In the genomic region with DNA sequence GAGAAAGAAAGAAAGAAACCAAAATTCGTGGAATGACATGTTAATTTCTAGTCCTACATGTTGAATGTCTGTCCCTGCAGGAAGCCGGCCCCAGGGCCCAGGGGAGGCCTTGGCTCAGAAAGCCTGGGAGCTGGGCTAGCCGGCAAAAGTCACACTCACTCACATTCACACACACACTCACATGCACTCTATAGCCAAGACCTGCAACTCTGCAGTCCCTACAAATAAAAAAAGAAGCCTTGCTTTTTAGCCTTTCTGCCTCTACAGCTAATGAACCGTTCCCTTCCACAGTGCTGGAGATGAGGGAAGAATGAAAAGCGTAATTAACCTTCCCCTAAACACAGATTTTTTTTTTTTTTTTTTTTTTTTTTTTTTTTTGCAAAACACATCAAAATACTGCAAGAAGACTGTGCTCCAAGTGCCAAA, we compare ENCODE assay signal across 14 cellular contexts. TPM values are rescaled to one million over a fixed set of nuclear protein-coding genes. Genes with fewer than 3 reads are reported as not detected.
DNase-seq lines count a peak whose midpoint lies in the region; ATAC-seq and TF ChIP-seq lines count a peak whose summit lies in the region.
"Had no signal": no experiment of that assay in that cellular context is flagged by ENCODE, and none has a peak within 500 bp of the region (broad histone marks: within the 10 kb centered on the region; RNA-seq: fewer than 3 reads in every experiment).

No MANE protein-coding gene starts in this region.

- no peaks in the 10 kb centered on the region for H3K36me3 Mint-ChIP-seq in activated naive CD8-positive, alpha-beta T cell
- no peaks in the 10 kb centered on the region for H3K36me3 Mint-ChIP-seq in activated naive CD8-positive, alpha-beta T cell treated with anti-CD3 and anti-CD28 coated beads for 36 hours

- no peak for DNase-seq in activated naive CD8-positive, alpha-beta T cell treated with anti-CD3 and anti-CD28 coated beads for 36 hours
- DNase-seq in esophagus squamous epithelium (lab: John Stamatoyannopoulos, UW) (no peak), upper lobe of left lung (peak in 1 of 2 donors; percentile 50), SW480 (ENCODE audit: low spot score) (no peak), DMS 273 (lab: John Stamatoyannopoulos, UW; ENCODE audit: unreplicated experiment) (no peak)
- DNase-seq: activated CD8-positive, alpha-beta T cell treated with anti-CD3 and anti-CD28 coated beads, Interleukin-2, amount 10 ng/mL, durations not matched to agents 7 days and 5 days; anterior cingulate cortex; NCI-H187 treated with DMSO at 0.1 percent for 48 hours; ovary had no signal

- H3K4me1 ChIP-seq in esophagus squamous epithelium (peaks cover 4 to 67% (median 35%) of the 10 kb centered on the region in 3 donors), mucosa of stomach (ENCODE audit: control insufficient read depth, insufficient read depth, low read length) (peaks cover 28% of the 10 kb centered on the region), upper lobe of left lung (peaks cover 5 to 52% (median 39%) of the 10 kb centered on the region in 4 donors)

- H3K4me1 Mint-ChIP-seq in activated naive CD8-positive, alpha-beta T cell (ENCODE audit: low read depth): peaks cover 44% of the 10 kb centered on the region
- peaks cover 39% of the 10 kb centered on the region for H3K4me1 Mint-ChIP-seq in activated naive CD8-positive, alpha-beta T cell treated with anti-CD3 and anti-CD28 coated beads for 36 hours

- no peak for TF ChIP-seq EP300 in upper lobe of left lung (IDR thresholded peaks at IDR 0.05)

- H3K27ac ChIP-seq in esophagus squamous epithelium (peak overlapping the region in 2 of 4 donors; percentile 93 to 94), upper lobe of left lung (peak overlapping the region; percentile 32 to 95 (median 86))
- H3K27ac ChIP-seq: ovary had no signal

- H3K27ac Mint-ChIP-seq in activated naive CD8-positive, alpha-beta T cell: no peak overlapping the region
- no peak overlapping the region for H3K27ac Mint-ChIP-seq in activated naive CD8-positive, alpha-beta T cell treated with anti-CD3 and anti-CD28 coated beads for 36 hours
- H3K27ac Mint-ChIP-seq: activated CD8-positive, alpha-beta T cell treated with anti-CD3 and anti-CD28 coated beads, Interleukin-2, amount 10 ng/mL, durations not matched to agents 7 days and 5 days had no signal

- no peak for TF ChIP-seq CTCF in esophagus squamous epithelium (IDR thresholded peaks at IDR 0.05)
- no peak for TF ChIP-seq CTCF in upper lobe of left lung (IDR thresholded peaks at IDR 0.05)

- H3K9me3 Mint-ChIP-seq in activated naive CD8-positive, alpha-beta T cell (ENCODE audit: low read depth): no peaks in the 10 kb centered on the region
- H3K9me3 Mint-ChIP-seq in activated naive CD8-positive, alpha-beta T cell treated with anti-CD3 and anti-CD28 coated beads for 36 hours: no peaks in the 10 kb centered on the region

- H3K4me3 Mint-ChIP-seq in activated naive CD8-positive, alpha-beta T cell: peak overlapping the region; percentile 52
- no peak overlapping the region for H3K4me3 Mint-ChIP-seq in activated naive CD8-positive, alpha-beta T cell treated with anti-CD3 and anti-CD28 coated beads for 36 hours
- H3K4me3 Mint-ChIP-seq: activated CD8-positive, alpha-beta T cell treated with anti-CD3 and anti-CD28 coated beads, Interleukin-2, amount 10 ng/mL, durations not matched to agents 7 days and 5 days had no signal

- intact Hi-C loops in esophagus squamous epithelium (cut with DNase I): no loop called here

- H3K27me3 ChIP-seq in esophagus squamous epithelium (peaks cover 0 to 73% (median 6%) of the 10 kb centered on the region in 4 donors), mucosa of stomach (ENCODE audit: control insufficient read depth, insufficient read depth, low read length) (peaks cover 25% of the 10 kb centered on the region), upper lobe of left lung (peaks cover 0 to 21% (median 5%) of the 10 kb centered on the region in 4 donors)
- H3K27me3 ChIP-seq: ovary had no signal

- H3K27me3 Mint-ChIP-seq in activated naive CD8-positive, alpha-beta T cell: peaks cover 57% of the 10 kb centered on the region
- H3K27me3 Mint-ChIP-seq in activated naive CD8-positive, alpha-beta T cell treated with anti-CD3 and anti-CD28 coated beads for 36 hours: peaks cover 81% of the 10 kb centered on the region

- H3K9me3 ChIP-seq in esophagus squamous epithelium: no peaks in the 10 kb centered on the region
- no peaks in the 10 kb centered on the region for H3K9me3 ChIP-seq in mucosa of stomach (ENCODE audit: control insufficient read depth, low read length)
- H3K9me3 ChIP-seq in upper lobe of left lung: no peaks in the 10 kb centered on the region
- H3K9me3 ChIP-seq: ovary had no signal

- no peak for TF ChIP-seq POLR2A in esophagus squamous epithelium (IDR thresholded peaks at IDR 0.05)
- no peak for TF ChIP-seq POLR2A in upper lobe of left lung (IDR thresholded peaks at IDR 0.05)

- 34% methylated on average over 5 of the region's 5 CpGs for WGBS in esophagus squamous epithelium, 2 donors
- 16 to 21% methylated on average over 5 of the region's 5 CpGs for WGBS in upper lobe of left lung, 2 donors

- peak overlapping the region in 3 of 4 donors; percentile 33 to 58 (median 34) for H3K4me3 ChIP-seq in esophagus squamous epithelium
- H3K4me3 ChIP-seq in mucosa of stomach (ENCODE audit: low read length): peak overlapping the region; percentile 34
- peak overlapping the region in 3 of 4 donors; percentile 26 to 59 (median 39) for H3K4me3 ChIP-seq in upper lobe of left lung
- H3K4me3 ChIP-seq: ovary had no signal

- ATAC-seq in upper lobe of left lung (ENCODE audit: low FRiP score in 2 of 2) (no peak), GM19324 (IDR thresholded peaks at IDR 0.05; ENCODE audit: low FRiP score, unreplicated experiment) (no peak)
- ATAC-seq: activated CD8-positive, alpha-beta T cell treated with anti-CD3 and anti-CD28 coated beads, Interleukin-2, amount 10 ng/mL, durations not matched to agents 7 days and 5 days; esophagus mucosa had no signal

- H3K36me3 ChIP-seq in esophagus squamous epithelium (no peaks in the 10 kb centered on the region), mucosa of stomach (ENCODE audit: control insufficient read depth, insufficient read depth, low read length) (no peaks in the 10 kb centered on the region), upper lobe of left lung (no peaks in the 10 kb centered on the region)
- H3K36me3 ChIP-seq: ovary had no signal

- H3K9ac ChIP-seq in mucosa of stomach (ENCODE audit: low read length): peak overlapping the region; percentile 93

RNA-seq across cellular contexts. Expression of a gene that starts 4.4 kb away (rescaled TPM):
- total RNA-seq in activated naive CD8-positive, alpha-beta T cell treated with anti-CD3 and anti-CD28 coated beads for 36 hours: not detected
- total RNA-seq in esophagus squamous epithelium (10 to 100 TPM; 21.0 to 42.0 (median 26.6) TPM), upper lobe of left lung (100 to 1,000 TPM in 1 of 6 donors, 10 to 100 TPM in 5; 36.5 to 150 (median 82.3) TPM)
- total RNA-seq: activated CD8-positive, alpha-beta T cell treated with anti-CD3 and anti-CD28 coated beads, Interleukin-2, amount 10 ng/mL, durations not matched to agents 7 days and 5 days; T-helper 1 cell treated with Interleukin-12 subunit alpha and Interleukin-12 subunit beta and Interleukin-4 antibody, amounts not matched to agents 30 ng/mL and 1 ng/mL, for 36 hours had no signal

Comparison
In these comparisons a context has a peak if more than half of its experiments do, and no peak if none do; other contexts are left out.
1. RNA of a gene that starts 4.4 kb away (total RNA-seq): 36.5 to 150 TPM in upper lobe of left lung and 21.0 to 42.0 TPM in esophagus squamous epithelium; not detected in activated naive CD8-positive, alpha-beta T cell treated with anti-CD3 and anti-CD28 coated beads for 36 hours; every median in the first group is over 10 times any median in the second.
2. Peak in every context shown above with its lines, with median percentiles within 50 percentile points of each other: H3K4me3 ChIP-seq.